Comparison of ENCODE assay signal across 8 cellular contexts in genomic region chr10:30358708-30359107, GRCh38. TPM values are rescaled to one million over a fixed set of nuclear protein-coding genes. Genes with fewer than 3 reads are reported as not detected.
DNase-seq lines count a peak whose midpoint lies in the region; ATAC-seq and TF ChIP-seq lines count a peak whose summit lies in the region.
"Not testable (repeated sequence)": the region's sequence is repeated elsewhere in the genome, so short reads cannot be mapped to it uniquely, and the experiment has no call there.

No MANE protein-coding gene starts in this region.

- peak overlapping the region; percentile 80 for H3K23ac ChIP-seq in neuronal stem cell (ENCODE audit: low read depth, low read length, poor library complexity)

- not testable (repeated sequence) for H2BK12ac ChIP-seq in neuronal stem cell (ENCODE audit: low read length)

- intact Hi-C loops in activated CD4-positive, alpha-beta T cell treated with anti-CD3 and anti-CD28 coated beads, Interleukin-2, amount 10 ng/mL, durations not matched to agents 24 days and 14 days (cut with micrococcal nuclease): loop anchor here (1.0 kb wide), 2 partner anchors 26 to 233 kb away; no protein-coding TSS in a partner anchor
- intact Hi-C loops in esophagus muscularis mucosa (cut with DNase I); mucosa of descending colon (cut with DNase I, micrococcal nuclease); psoas muscle (cut with DNase I); spleen (cut with DNase I; ENCODE audit: low total_unique reads): not testable (repeated sequence)

- H3K4ac ChIP-seq in neuronal stem cell (ENCODE audit: low read length): not testable (repeated sequence)

- H2BK120ac ChIP-seq in neuronal stem cell (ENCODE audit: low read depth, low read length): not testable (repeated sequence)

- not testable (repeated sequence) for H3F3A ChIP-seq in GM23338 (replicated peaks; ENCODE audit: low read depth)

- not testable (repeated sequence) for H3K4me3 Mint-ChIP-seq in GM23338; activated CD4-positive, alpha-beta T cell treated with anti-CD3 and anti-CD28 coated beads, Interleukin-2, amount 10 ng/mL, durations not matched to agents 24 days and 14 days; central memory CD8-positive, alpha-beta T cell

- 77% methylated on average over 4 of the region's 9 CpGs for WGBS in esophagus muscularis mucosa
- no CpG with 5 or more reads among the region's 9 CpGs for WGBS in neuronal stem cell (ENCODE audit: extremely low coverage in 2 of 2, insufficient read length in 2 of 2, insufficient replicate concordance in 1 of 2), 2 donors
- WGBS in psoas muscle, 3 donors: 66 to 85% (median 74%) methylated on average over 9 of the region's 9 CpGs
- WGBS in spleen, 5 donors: 78 to 90% (median 83%) methylated on average over 9 of the region's 9 CpGs

- not testable (repeated sequence) for TF ChIP-seq CTCF in GM23338 (conservative IDR thresholded peaks at IDR 0.05; ENCODE audit: low read depth in 2 of 2); esophagus muscularis mucosa (IDR thresholded peaks at IDR 0.05); mucosa of descending colon (IDR thresholded peaks at IDR 0.05); psoas muscle (IDR thresholded peaks at IDR 0.05); spleen (IDR thresholded peaks at IDR 0.05 in 8 of 11, conservative IDR thresholded peaks at IDR 0.05 in 3 of 11)

- H3K36me3 ChIP-seq in GM23338 (ENCODE audit: insufficient read depth); esophagus muscularis mucosa; mucosa of descending colon (ENCODE audit: low read depth); neuronal stem cell (replicated peaks in 1 of 2; ENCODE audit: control insufficient read depth in 2 of 2, insufficient read depth in 2 of 2, low read length in 2 of 2); psoas muscle (ENCODE audit: insufficient read depth in 1 of 2, low read depth in 1 of 2); spleen: not testable (repeated sequence)

- TF ChIP-seq EP300 in esophagus muscularis mucosa (IDR thresholded peaks at IDR 0.05): not testable (repeated sequence)

- H3K27ac Mint-ChIP-seq in GM23338: peak overlapping the region; percentile 19; the same call in 1 of the 2 replicates
- H3K27ac Mint-ChIP-seq in activated CD4-positive, alpha-beta T cell treated with anti-CD3 and anti-CD28 coated beads, Interleukin-2, amount 10 ng/mL, durations not matched to agents 24 days and 14 days: not testable (repeated sequence)
- peak overlapping the region; percentile 59 for H3K27ac Mint-ChIP-seq in central memory CD8-positive, alpha-beta T cell (ENCODE audit: low read depth)

- not testable (repeated sequence) for H3K4me1 ChIP-seq in GM23338 (ENCODE audit: insufficient read depth); esophagus muscularis mucosa; mucosa of descending colon (ENCODE audit: low read depth); neuronal stem cell (ENCODE audit: control insufficient read depth in 2 of 2, insufficient read depth in 1 of 2, low read depth in 1 of 2, low read length in 2 of 2); psoas muscle; spleen

- H3K9me2 ChIP-seq in GM23338 (ENCODE audit: insufficient read depth): not testable (repeated sequence)

- H3K9me3 Mint-ChIP-seq in GM23338; activated CD4-positive, alpha-beta T cell treated with anti-CD3 and anti-CD28 coated beads, Interleukin-2, amount 10 ng/mL, durations not matched to agents 24 days and 14 days; central memory CD8-positive, alpha-beta T cell: not testable (repeated sequence)

- H3K4me2 ChIP-seq in GM23338; neuronal stem cell (ENCODE audit: insufficient read depth, low read length, poor library complexity, severe bottlenecking): not testable (repeated sequence)

- DNase-seq in GM23338 (ENCODE audit: low spot score); central memory CD8-positive, alpha-beta T cell (ENCODE audit: low spot score in 2 of 2); mucosa of descending colon; neuronal stem cell (ENCODE audit: low spot score); psoas muscle: not testable (repeated sequence)
- peak; percentile 51 for DNase-seq in activated CD4-positive, alpha-beta T cell treated with anti-CD3 and anti-CD28 coated beads, Interleukin-2, amount 10 ng/mL, durations not matched to agents 24 days and 14 days
- DNase-seq in esophagus muscularis mucosa (ENCODE audit: extremely low spot score) (peak; percentile 64), spleen (peak; percentile 60)

- peak overlapping the region; percentile 88 for H2AK5ac ChIP-seq in neuronal stem cell (ENCODE audit: low read depth, low read length)

- not testable (repeated sequence) for H3K14ac ChIP-seq in neuronal stem cell (ENCODE audit: low read length)

- not testable (repeated sequence) for H4K8ac ChIP-seq in neuronal stem cell (ENCODE audit: low read depth, low read length)

- H3K18ac ChIP-seq in neuronal stem cell (ENCODE audit: low read length): not testable (repeated sequence)

- H3K4me3 ChIP-seq in GM23338; esophagus muscularis mucosa; mucosa of descending colon; neuronal stem cell (ENCODE audit: low read length in 2 of 2); psoas muscle; spleen: not testable (repeated sequence)

- H3K79me2 ChIP-seq in GM23338 (replicated peaks; ENCODE audit: insufficient read depth): not testable (repeated sequence)

- H2BK5ac ChIP-seq in neuronal stem cell (ENCODE audit: low read length): not testable (repeated sequence)

- H3K36me3 Mint-ChIP-seq in GM23338 (ENCODE audit: low read depth); activated CD4-positive, alpha-beta T cell treated with anti-CD3 and anti-CD28 coated beads, Interleukin-2, amount 10 ng/mL, durations not matched to agents 24 days and 14 days (ENCODE audit: low read depth); central memory CD8-positive, alpha-beta T cell (ENCODE audit: insufficient read depth): not testable (repeated sequence)

- not testable (repeated sequence) for H2BK15ac ChIP-seq in neuronal stem cell (ENCODE audit: low read length)

- not testable (repeated sequence) for H3K9ac ChIP-seq in neuronal stem cell (ENCODE audit: low read depth, low read length, poor library complexity)

- not testable (repeated sequence) for H4K20me1 ChIP-seq in GM23338 (replicated peaks; ENCODE audit: insufficient read depth)

- H3K9me3 ChIP-seq in esophagus muscularis mucosa; mucosa of descending colon; neuronal stem cell (replicated peaks in 1 of 2; ENCODE audit: control insufficient read depth in 2 of 2, insufficient read depth in 1 of 2, low read depth in 1 of 2, low read length in 2 of 2); psoas muscle; spleen: not testable (repeated sequence)

- not testable (repeated sequence) for ATAC-seq in GM23338; central memory CD8-positive, alpha-beta T cell (replicated peaks; ENCODE audit: extremely low read depth, poor library complexity, severe bottlenecking)
- peak; percentile 23 for ATAC-seq in mucosa of descending colon
- ATAC-seq in psoas muscle: peak; percentile 49 to 80 (median 66)

- H3K27me3 ChIP-seq in GM23338 (ENCODE audit: insufficient read depth); esophagus muscularis mucosa; psoas muscle (ENCODE audit: insufficient read depth in 3 of 3, low read length in 2 of 3); spleen (replicated peaks in 1 of 7): not testable (repeated sequence)
- H3K27me3 ChIP-seq in neuronal stem cell (ENCODE audit: control insufficient read depth in 3 of 3, insufficient read depth in 3 of 3, low read depth in 1 of 3, low read length in 3 of 3): peaks cover 0 to 22% (median 0%) of the 10 kb centered on the region in 3 experiments

- H3K4me1 Mint-ChIP-seq in GM23338: peaks cover 16% of the 10 kb centered on the region
- H3K4me1 Mint-ChIP-seq in activated CD4-positive, alpha-beta T cell treated with anti-CD3 and anti-CD28 coated beads, Interleukin-2, amount 10 ng/mL, durations not matched to agents 24 days and 14 days; central memory CD8-positive, alpha-beta T cell: not testable (repeated sequence)

- TF ChIP-seq POLR2A in esophagus muscularis mucosa (IDR thresholded peaks at IDR 0.05; ENCODE audit: low read depth); spleen (IDR thresholded peaks at IDR 0.05): not testable (repeated sequence)

- not testable (repeated sequence) for H3K27me3 Mint-ChIP-seq in GM23338 (ENCODE audit: insufficient read depth, low read depth, poor library complexity)
- H3K27me3 Mint-ChIP-seq in activated CD4-positive, alpha-beta T cell treated with anti-CD3 and anti-CD28 coated beads, Interleukin-2, amount 10 ng/mL, durations not matched to agents 24 days and 14 days: peaks cover 23% of the 10 kb centered on the region
- peaks cover 15% of the 10 kb centered on the region for H3K27me3 Mint-ChIP-seq in central memory CD8-positive, alpha-beta T cell

- not testable (repeated sequence) for H2AFZ ChIP-seq in GM23338; neuronal stem cell (ENCODE audit: low read length)

- not testable (repeated sequence) for H3K79me1 ChIP-seq in neuronal stem cell (ENCODE audit: low read depth, low read length)

- not testable (repeated sequence) for H4K91ac ChIP-seq in neuronal stem cell (ENCODE audit: low read depth, low read length, poor library complexity)

- not testable (repeated sequence) for H3K27ac ChIP-seq in GM23338 (ENCODE audit: low read depth); esophagus muscularis mucosa (replicated peaks in 1 of 4); neuronal stem cell (replicated peaks; ENCODE audit: low read length); psoas muscle; spleen

RNA-seq across cellular contexts. Expression of gene MTPAP, which starts 9.6 kb away (rescaled TPM):
- 29.2 and 35.1 TPM in 2 replicates for total RNA-seq in GM23338 (2014; rRNA removed; shearing (Covaris generic))
- polyA plus RNA-seq in GM23338 (2016; fragmentation: Nextera tagmentation; extraction: Ambion mirVana): 27.0 and 32.3 TPM in 2 replicates
- total RNA-seq in activated CD4-positive, alpha-beta T cell treated with anti-CD3 and anti-CD28 coated beads, Interleukin-2, amount 10 ng/mL, durations not matched to agents 24 days and 14 days: 56.9 and 60.5 TPM in 2 replicates
- total RNA-seq in esophagus muscularis mucosa: 10 to 100 TPM; 11.3 to 15.8 (median 13.2) TPM
- 10 to 100 TPM; 24.8 to 33.4 (median 26.4) TPM for total RNA-seq in mucosa of descending colon
- polyA plus RNA-seq in neuronal stem cell (2013, experiment 1 of 2): 15.9 TPM
- polyA plus RNA-seq in neuronal stem cell (2013, experiment 2 of 2): 16.9 TPM
- total RNA-seq in psoas muscle: 10 to 100 TPM; 22.3 to 41.7 (median 28.2) TPM
- polyA plus RNA-seq in psoas muscle: 10 to 100 TPM in 1 of 3 donors, 1 to 10 TPM in 2; 7.9 to 14.7 (median 9.8) TPM
- 10 to 100 TPM; 10.0 to 28.3 (median 22.3) TPM for total RNA-seq in spleen
- 10 to 100 TPM in 1 of 3 donors, 1 to 10 TPM in 2; 6.9 to 10.8 (median 6.9) TPM for polyA plus RNA-seq in spleen
